13 cellular contexts compared by ENCODE assay signal in the genomic region with DNA sequence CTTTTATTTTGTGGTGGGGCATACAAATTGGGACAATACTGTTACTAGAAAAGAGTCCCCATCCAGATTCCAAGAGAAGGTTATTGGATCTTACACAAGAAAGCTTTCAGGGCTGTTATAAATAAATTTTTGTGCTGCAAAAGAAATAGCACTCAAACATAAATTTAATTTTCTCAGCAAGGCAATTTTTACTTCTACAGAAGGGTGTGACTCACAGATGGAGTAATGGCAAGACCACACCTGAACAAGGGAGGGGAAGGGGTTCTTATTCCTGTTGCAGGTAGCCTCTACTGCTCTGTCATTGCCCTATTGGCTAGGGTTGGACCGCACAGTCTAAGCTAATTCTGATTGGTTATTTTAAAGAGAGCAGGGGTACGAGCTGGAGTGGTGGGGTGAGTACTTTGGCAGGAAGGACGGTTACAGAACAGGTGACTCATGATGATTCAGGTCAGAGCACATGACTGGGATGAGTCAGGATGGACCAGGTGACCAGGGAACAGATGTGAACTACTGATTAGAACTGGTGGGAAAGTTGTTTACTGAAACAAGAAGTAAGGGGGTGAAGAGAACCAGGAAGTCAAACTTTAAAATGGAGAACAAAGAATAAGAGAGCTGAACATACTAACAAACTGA. TPM values are rescaled to one million over a fixed set of nuclear protein-coding genes. Genes with fewer than 3 reads are reported as not detected.
"Had no signal": no experiment of that assay in that cellular context is flagged by ENCODE, and none has a peak within 500 bp of the region (broad histone marks: within the 10 kb centered on the region; RNA-seq: fewer than 3 reads in every experiment).

No MANE protein-coding gene starts in this region.

- H3K4me3 ChIP-seq: lower lobe of right lung, right atrium auricular region, skin epidermis, tibial nerve, vagina had no signal

- H3K27ac ChIP-seq: lower lobe of right lung, right atrium auricular region, skin epidermis, tibial nerve, vagina had no signal

- H3K36me3 ChIP-seq: lower lobe of right lung, right atrium auricular region, tibial nerve, vagina had no signal

- H3K4me1 ChIP-seq: lower lobe of right lung, right atrium auricular region, tibial nerve, vagina had no signal

- DNase-seq: activated CD4-positive, alpha-beta T cell treated with anti-CD3 and anti-CD28 coated beads, Interleukin-2, amount 50 U/mL, for 1 hour; amygdala; cerebellar nuclear complex; dermis blood vessel endothelial cell; hypothalamus; lower lobe of right lung; naive thymus-derived CD4-positive, alpha-beta T cell; posterior cingulate gyrus had no signal

- ATAC-seq: lower lobe of right lung; naive thymus-derived CD4-positive, alpha-beta T cell had no signal

- H3K27me3 ChIP-seq: right atrium auricular region, tibial nerve, vagina had no signal

RNA-seq across cellular contexts. Expression of a gene that starts 41.1 kb away (rescaled TPM):
- total RNA-seq: dermis blood vessel endothelial cell; glomerular endothelial cell; naive thymus-derived CD4-positive, alpha-beta T cell had no signal
- polyA plus RNA-seq: naive thymus-derived CD4-positive, alpha-beta T cell had no signal
